22 cellular contexts compared by ENCODE assay signal in the genomic region with DNA sequence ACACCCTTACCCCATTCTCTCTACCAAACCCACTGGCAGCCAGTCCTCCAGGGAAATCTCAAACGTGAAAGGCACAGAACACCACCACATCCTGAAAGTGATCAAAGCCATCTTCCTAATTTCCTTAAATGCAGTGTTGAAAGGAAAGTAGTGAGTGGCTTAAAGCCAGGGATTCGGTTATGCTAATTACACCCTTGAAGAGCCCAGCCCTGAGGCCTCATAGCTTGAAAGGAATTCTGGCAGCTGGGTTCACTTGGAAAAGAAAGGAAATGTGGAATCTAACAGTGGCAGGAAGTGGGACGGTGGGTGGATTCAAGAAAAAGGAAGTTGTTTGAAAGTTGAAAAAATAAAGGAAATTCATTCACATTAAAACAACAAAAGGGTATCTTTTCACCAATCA.
A peak's percentile ranks its signal among the peaks of the same experiment; 100 is the strongest.
DNase-seq lines count a peak whose midpoint lies in the region; ATAC-seq and TF ChIP-seq lines count a peak whose summit lies in the region.
"Had no signal": no experiment of that assay in that cellular context is flagged by ENCODE, and none has a peak within 500 bp of the region (broad histone marks: within the 10 kb centered on the region; RNA-seq: fewer than 3 reads in every experiment).

No MANE protein-coding gene starts in this region.

- no peaks in the 10 kb centered on the region for H3K4me1 ChIP-seq in CD8-positive, alpha-beta T cell (ENCODE audit: insufficient read depth, low read length)
- H3K4me1 ChIP-seq in OCI-LY7 (ENCODE audit: insufficient read depth, low read length, poor library complexity, severe bottlenecking), result no peaks in the 10 kb centered on the region
- H3K4me1 ChIP-seq: right lobe of liver had no signal

- no peak for ATAC-seq in CD8-positive, alpha-beta T cell
- ATAC-seq: naive thymus-derived CD8-positive, alpha-beta T cell had no signal

- TF ChIP-seq CTCF in endothelial cell (IDR thresholded peaks at IDR 0.05; ENCODE audit: unreplicated experiment) (no peak), OCI-LY7 (conservative IDR thresholded peaks at IDR 0.05; ENCODE audit: low read length) (no peak)
- TF ChIP-seq CTCF in CD8-positive, alpha-beta T cell (IDR thresholded peaks at IDR 0.05), result no peak

- no peak overlapping the region for H3K4me2 ChIP-seq in OCI-LY7 (ENCODE audit: low read length)

- no peak overlapping the region for H2AFZ ChIP-seq in OCI-LY7 (ENCODE audit: low read length)

- H3K27ac ChIP-seq in CD8-positive, alpha-beta T cell (ENCODE audit: low read depth, low read length), result no peak overlapping the region
- no peak overlapping the region for H3K27ac ChIP-seq in OCI-LY7 (ENCODE audit: low read depth, low read length, poor library complexity, severe bottlenecking)
- H3K27ac ChIP-seq: heart left ventricle, right lobe of liver had no signal

- DNase-seq in EH (ENCODE audit: low read depth) (peak; percentile 25), M059J (ENCODE audit: low read depth) (peak; percentile 18), endothelial cell (ENCODE audit: low spot score) (peak; percentile 32), myocyte (ENCODE audit: low read depth) (peak; percentile 38), SW480 (ENCODE audit: low spot score) (no peak), medulla oblongata (ENCODE audit: extremely low spot score) (no peak), OCI-LY7 (ENCODE audit: low spot score) (no peak)
- no peak for DNase-seq in CD8-positive, alpha-beta T cell
- DNase-seq: activated effector memory CD4-positive, alpha-beta T cell treated with Interleukin-2 at 50 U/mL for 16 hours; AML-193; anterior cingulate cortex; cortex of kidney; DMS53; erythroblast; heart left ventricle; IMR-90; MV-4-11; naive thymus-derived CD8-positive, alpha-beta T cell; NCI-H2081 treated with DMSO at 0.1 percent for 48 hours; NCI-H526 treated with DMSO at 0.1 percent for 48 hours; right lobe of liver had no signal

- H3K4me1 Mint-ChIP-seq in endothelial cell (ENCODE audit: unreplicated experiment), result peaks cover 35% of the 10 kb centered on the region
- H3K4me1 Mint-ChIP-seq in CD8-positive, alpha-beta T cell (ENCODE audit: low read depth), result no peaks in the 10 kb centered on the region

- no TSS peak for BruUV-seq in OCI-LY7 (replicated peaks; lab: Mats Ljungman, UMichigan)

- no peaks in the 10 kb centered on the region for H3K36me3 Mint-ChIP-seq in endothelial cell (ENCODE audit: low read depth, unreplicated experiment)
- no peaks in the 10 kb centered on the region for H3K36me3 Mint-ChIP-seq in CD8-positive, alpha-beta T cell

- peaks cover 3% of the 10 kb centered on the region for H3K27me3 Mint-ChIP-seq in endothelial cell (ENCODE audit: unreplicated experiment)
- H3K27me3 Mint-ChIP-seq in CD8-positive, alpha-beta T cell (ENCODE audit: low read depth), result peaks cover 23% of the 10 kb centered on the region

- no peaks in the 10 kb centered on the region for H4K20me1 ChIP-seq in OCI-LY7 (ENCODE audit: insufficient read depth, low read length)

- peak overlapping the region; percentile 85 for H3K27ac Mint-ChIP-seq in endothelial cell (ENCODE audit: unreplicated experiment)
- no peak overlapping the region for H3K27ac Mint-ChIP-seq in CD8-positive, alpha-beta T cell
- H3K27ac Mint-ChIP-seq: T-helper 1 cell treated with Interleukin-12 subunit alpha and Interleukin-12 subunit beta and Interleukin-4 antibody, amounts not matched to agents 30 μg/mL and 1 μg/mL, for 36 hours had no signal

- H3K27me3 ChIP-seq in CD8-positive, alpha-beta T cell (ENCODE audit: insufficient read depth, low read length), result no peaks in the 10 kb centered on the region
- H3K27me3 ChIP-seq: right lobe of liver had no signal

- intact Hi-C loops in CD8-positive, alpha-beta T cell (cut with DNase I, micrococcal nuclease), result no loop called here
- intact Hi-C loops in OCI-LY7 (cut with micrococcal nuclease; ENCODE audit: unreplicated experiment), result no loop called here

- CTCF ChIA-PET in CD8-positive, alpha-beta T cell (lab: Charles Lee), result no interaction called here
- CTCF ChIA-PET in OCI-LY7 (lab: Charles Lee; ENCODE audit: unreplicated experiment), result no interaction called here

- no peaks in the 10 kb centered on the region for H3K79me2 ChIP-seq in OCI-LY7 (ENCODE audit: insufficient read depth, low read depth, low read length)

- no peak overlapping the region for H3K4me3 Mint-ChIP-seq in endothelial cell (ENCODE audit: unreplicated experiment)
- H3K4me3 Mint-ChIP-seq in CD8-positive, alpha-beta T cell, result no peak overlapping the region
- H3K4me3 Mint-ChIP-seq: naive thymus-derived CD8-positive, alpha-beta T cell; T-helper 1 cell treated with Interleukin-12 subunit alpha and Interleukin-12 subunit beta and Interleukin-4 antibody, amounts not matched to agents 30 μg/mL and 1 μg/mL, for 36 hours had no signal

- no peak overlapping the region for H3K4me3 ChIP-seq in CD8-positive, alpha-beta T cell (ENCODE audit: low read depth, low read length)
- no peak overlapping the region for H3K4me3 ChIP-seq in OCI-LY7 (ENCODE audit: low read depth, low read length, poor library complexity, severe bottlenecking)
- H3K4me3 ChIP-seq: heart left ventricle, right lobe of liver had no signal

- H3K9me2 ChIP-seq in OCI-LY7 (ENCODE audit: insufficient read depth, low read length), result no peaks in the 10 kb centered on the region

- no peaks in the 10 kb centered on the region for H3K9me3 ChIP-seq in CD8-positive, alpha-beta T cell (ENCODE audit: low read length)
- no peaks in the 10 kb centered on the region for H3K9me3 ChIP-seq in OCI-LY7 (ENCODE audit: low read length)
- H3K9me3 ChIP-seq: heart left ventricle, right lobe of liver had no signal

- no peaks in the 10 kb centered on the region for H3K9me3 Mint-ChIP-seq in endothelial cell (ENCODE audit: unreplicated experiment)
- no peaks in the 10 kb centered on the region for H3K9me3 Mint-ChIP-seq in CD8-positive, alpha-beta T cell
- H3K9me3 Mint-ChIP-seq: T-helper 1 cell treated with Interleukin-12 subunit alpha and Interleukin-12 subunit beta and Interleukin-4 antibody, amounts not matched to agents 30 μg/mL and 1 μg/mL, for 36 hours had no signal

- no peaks in the 10 kb centered on the region for H3K36me3 ChIP-seq in CD8-positive, alpha-beta T cell (ENCODE audit: insufficient read depth, low read length)
- H3K36me3 ChIP-seq in OCI-LY7 (ENCODE audit: insufficient read depth, low read length), result no peaks in the 10 kb centered on the region
- H3K36me3 ChIP-seq: heart left ventricle, right lobe of liver had no signal

- POLR2A ChIA-PET in CD8-positive, alpha-beta T cell (lab: Charles Lee), result no interaction called here
- POLR2A ChIA-PET in OCI-LY7 (lab: Charles Lee), result interaction anchor here (0.6 kb wide), 1 partner anchor 68 kb away, joined by 3 read pairs; no protein-coding TSS in a partner anchor

Comparison
In these comparisons a context has a peak if more than half of its experiments do, and no peak if none do; other contexts are left out.
1. DNase-seq: peak in EH (single experiment), M059J (single experiment), endothelial cell (single experiment) and myocyte (single experiment); none in SW480 (single experiment), CD8-positive, alpha-beta T cell (0 of 7), medulla oblongata (single experiment) and OCI-LY7 (single experiment).